In genomic region chr7:99579281-99579955, GRCh38 we compare ENCODE assay signal across 8 cellular contexts. TPM values are rescaled to one million over a fixed set of nuclear protein-coding genes. Genes with fewer than 3 reads are reported as not detected.
DNase-seq lines count a peak whose midpoint lies in the region; ATAC-seq, FAIRE-seq and TF ChIP-seq lines count a peak whose summit lies in the region.

No MANE protein-coding gene starts in this region.

- H3K9me3 Mint-ChIP-seq in T-helper 1 cell treated with Interleukin-12 subunit alpha and Interleukin-12 subunit beta and Interleukin-4 antibody, amounts not matched to agents 30 μg/mL and 1 μg/mL, for 36 hours, result no peaks in the 10 kb centered on the region
- H3K9me3 Mint-ChIP-seq in activated naive CD8-positive, alpha-beta T cell treated with anti-CD3 and anti-CD28 coated beads, Interleukin-2, amount 50 U/mL, for 24 hours, result no peaks in the 10 kb centered on the region

- no peaks in the 10 kb centered on the region for H3K27me3 Mint-ChIP-seq in T-helper 1 cell treated with Interleukin-12 subunit alpha and Interleukin-12 subunit beta and Interleukin-4 antibody, amounts not matched to agents 30 μg/mL and 1 μg/mL, for 36 hours (ENCODE audit: low read depth)
- H3K27me3 Mint-ChIP-seq in activated naive CD8-positive, alpha-beta T cell treated with anti-CD3 and anti-CD28 coated beads, Interleukin-2, amount 50 U/mL, for 24 hours, result no peaks in the 10 kb centered on the region

- no peak for TF ChIP-seq EP300 in stomach (IDR thresholded peaks at IDR 0.05)

- no peaks in the 10 kb centered on the region for H3K36me3 Mint-ChIP-seq in T-helper 1 cell treated with Interleukin-12 subunit alpha and Interleukin-12 subunit beta and Interleukin-4 antibody, amounts not matched to agents 30 μg/mL and 1 μg/mL, for 36 hours (ENCODE audit: low read depth)
- no peaks in the 10 kb centered on the region for H3K36me3 Mint-ChIP-seq in activated naive CD8-positive, alpha-beta T cell treated with anti-CD3 and anti-CD28 coated beads, Interleukin-2, amount 50 U/mL, for 24 hours (ENCODE audit: low read depth)

- ATAC-seq in activated naive CD8-positive, alpha-beta T cell treated with anti-CD3 and anti-CD28 coated beads, Interleukin-2, amount 50 U/mL, for 24 hours, result no peak
- no peak for ATAC-seq in HG03039 (IDR thresholded peaks at IDR 0.05; ENCODE audit: unreplicated experiment)

- H3K4me3 ChIP-seq in keratinocyte (ENCODE audit: control insufficient read depth in 2 of 3, extremely low read depth in 1 of 3, insufficient read depth in 2 of 3, low read depth in 1 of 3, low read length in 3 of 3), result peak overlapping the region in 1 of 3 experiments; percentile 61
- peak overlapping the region; percentile 47 to 60 (median 58) for H3K4me3 ChIP-seq in stomach

- peaks cover 12% of the 10 kb centered on the region for H3K4me1 ChIP-seq in keratinocyte (ENCODE audit: control insufficient read depth, extremely low read depth, insufficient read depth, low read length)
- H3K4me1 ChIP-seq in stomach, result peaks cover 8 to 19% (median 15%) of the 10 kb centered on the region in 4 donors

- H3K9me1 ChIP-seq in keratinocyte (ENCODE audit: control insufficient read depth, extremely low read depth, insufficient read depth, low read length), result no peaks in the 10 kb centered on the region

- peak overlapping the region; percentile 50 for H3K4me3 Mint-ChIP-seq in T-helper 1 cell treated with Interleukin-12 subunit alpha and Interleukin-12 subunit beta and Interleukin-4 antibody, amounts not matched to agents 30 μg/mL and 1 μg/mL, for 36 hours
- H3K4me3 Mint-ChIP-seq in activated naive CD8-positive, alpha-beta T cell treated with anti-CD3 and anti-CD28 coated beads, Interleukin-2, amount 50 U/mL, for 24 hours, result peak overlapping the region; percentile 81

- peak overlapping the region; percentile 83 for H3K4me2 ChIP-seq in keratinocyte (ENCODE audit: control insufficient read depth, extremely low read depth, insufficient read depth, low read depth, low read length)

- no peak overlapping the region for H3K27ac ChIP-seq in keratinocyte (ENCODE audit: control insufficient read depth, insufficient read depth, low read length)
- H3K27ac ChIP-seq in stomach, result peak overlapping the region in 2 of 5 donors; percentile 48 to 74

- H3K79me2 ChIP-seq in keratinocyte (ENCODE audit: control insufficient read depth, insufficient read depth, low read length), result no peaks in the 10 kb centered on the region

- FAIRE-seq in keratinocyte (lab: Jason Lieb, UNC), result no peak

- no peaks in the 10 kb centered on the region for H3K36me3 ChIP-seq in keratinocyte (ENCODE audit: control insufficient read depth in 2 of 2, extremely low read depth in 1 of 2, insufficient read depth in 2 of 2, low read length in 2 of 2)
- H3K36me3 ChIP-seq in stomach, result peaks cover 0 to 8% (median 3%) of the 10 kb centered on the region in 4 donors

- no peak overlapping the region for H3K9ac ChIP-seq in keratinocyte (ENCODE audit: control insufficient read depth, extremely low read depth, insufficient read depth, low read length)

- no peaks in the 10 kb centered on the region for H4K20me1 ChIP-seq in keratinocyte (ENCODE audit: control insufficient read depth, extremely low read depth, insufficient read depth, low read length)

- no peak overlapping the region for H2AFZ ChIP-seq in keratinocyte (ENCODE audit: control insufficient read depth, low read length)

- H3K27ac Mint-ChIP-seq in T-helper 1 cell treated with Interleukin-12 subunit alpha and Interleukin-12 subunit beta and Interleukin-4 antibody, amounts not matched to agents 30 μg/mL and 1 μg/mL, for 36 hours, result no peak overlapping the region
- peak overlapping the region; percentile 52 for H3K27ac Mint-ChIP-seq in activated naive CD8-positive, alpha-beta T cell treated with anti-CD3 and anti-CD28 coated beads, Interleukin-2, amount 50 U/mL, for 24 hours

- H3K9me3 ChIP-seq in keratinocyte (ENCODE audit: control insufficient read depth, low read depth, low read length) (no peaks in the 10 kb centered on the region), stomach (no peaks in the 10 kb centered on the region)

- in situ Hi-C loops in GM13977 (cut with MboI; ENCODE audit: low pct_unique_long_range_greater_than_20kb, low sequenced_read_pairs, unreplicated experiment), result no loop called here

- dilution Hi-C loops in keratinocyte (cut with MboI; ENCODE audit: extremely low pct_ligation_motif_present, low sequenced_read_pairs), result no loop called here

- intact Hi-C loops in stomach (cut with DNase I; ENCODE audit: low total_unique reads), result no loop called here

- TF ChIP-seq POLR2A in stomach (IDR thresholded peaks at IDR 0.05), result no peak

- DNase-seq in T-helper 1 cell (no peak), keratinocyte (ENCODE audit: low read depth, low spot score) (no peak), stomach (no peak), GM13977 (ENCODE audit: low spot score) (no peak)
- DNase-seq in activated naive CD8-positive, alpha-beta T cell treated with anti-CD3 and anti-CD28 coated beads, Interleukin-2, amount 50 U/mL, for 24 hours, result no peak
- no peak for DNase-seq in stimulated activated CD8-positive, alpha-beta memory T cell treated with anti-CD3 and anti-CD28 coated beads, Interleukin-4, amount 100 ng/mL, for 48 hours

- no peaks in the 10 kb centered on the region for H3K27me3 ChIP-seq in keratinocyte (ENCODE audit: control insufficient read depth, extremely low read depth, insufficient read depth, low read length)
- H3K27me3 ChIP-seq in stomach, result peaks cover 0 to 10% (median 0%) of the 10 kb centered on the region in 3 donors

- TF ChIP-seq CTCF in keratinocyte (optimal IDR thresholded peaks at IDR 0.05 in 1 of 3, IDR thresholded peaks at IDR 0.05 in 1 of 3, conservative IDR thresholded peaks at IDR 0.05 in 1 of 3; ENCODE audit: extremely low read depth in 1 of 3, insufficient read depth in 2 of 3, low read length in 3 of 3), result no peak
- no peak for TF ChIP-seq CTCF in stomach (IDR thresholded peaks at IDR 0.05)
- no peak for TF ChIP-seq CTCF in GM13977 (IDR thresholded peaks at IDR 0.05; ENCODE audit: extremely low read depth, insufficient read depth, missing control alignments)

- WGBS in stomach, 5 donors, result 33 to 42% (median 35%) methylated on average over 10 of the region's 10 CpGs

- H3K4me1 Mint-ChIP-seq in T-helper 1 cell treated with Interleukin-12 subunit alpha and Interleukin-12 subunit beta and Interleukin-4 antibody, amounts not matched to agents 30 μg/mL and 1 μg/mL, for 36 hours (ENCODE audit: low read depth), result peaks cover 12% of the 10 kb centered on the region
- peaks cover 19% of the 10 kb centered on the region for H3K4me1 Mint-ChIP-seq in activated naive CD8-positive, alpha-beta T cell treated with anti-CD3 and anti-CD28 coated beads, Interleukin-2, amount 50 U/mL, for 24 hours

RNA-seq across cellular contexts. Expression of gene TMEM225B, which starts 18.6 kb away (rescaled TPM):
- polyA plus RNA-seq in keratinocyte (0.18 to 0.26 TPM (median 0.23 TPM) in 3 replicates), stomach (1 to 10 TPM in 1 of 3 donors, under 1 TPM in 1, not detected in 1; 0.75 to 1.2 TPM)
- polyA plus RNA-seq in keratinocyte (2011; ENCODE audit: low read depth), result 0.26 TPM
- polyA plus RNA-seq in keratinocyte (2011; cell fraction: cytosol; rRNA removed), result 0.05 and 0.13 TPM in 2 replicates
- polyA plus RNA-seq in keratinocyte (2011; cell fraction: nucleus; rRNA removed), result 0.15 and 0.19 TPM in 2 replicates
- polyA plus RNA-seq in keratinocyte (2012; ENCODE audit: low replicate concordance), result 1.7 TPM in 1 of 2 replicates, not detected in the other
- 0.20 TPM in 1 of 3 replicates, not detected in the others for polyA minus RNA-seq in keratinocyte
- not detected for polyA minus RNA-seq in keratinocyte (2011; cell fraction: cytosol; rRNA and poly(A)+ RNA removed)
- polyA minus RNA-seq in keratinocyte (2011; cell fraction: nucleus; rRNA and poly(A)+ RNA removed), result not detected in 2 replicates
- total RNA-seq in stomach, result 1 to 10 TPM in 1 of 5 donors, under 1 TPM in 1, not detected in 3; 0.73 to 4.3 TPM

RNA-seq across cellular contexts. Expression of gene ZNF655, which starts 21.0 kb away (rescaled TPM):
- polyA plus RNA-seq in keratinocyte, result 46.2 to 71.1 TPM (median 59.6 TPM) in 3 replicates
- 6.2 TPM for polyA plus RNA-seq in keratinocyte (2011; ENCODE audit: low read depth)
- polyA plus RNA-seq in keratinocyte (2011; cell fraction: cytosol; rRNA removed), result 31.4 and 45.4 TPM in 2 replicates
- polyA plus RNA-seq in keratinocyte (2011; cell fraction: nucleus; rRNA removed), result 121 and 122 TPM in 2 replicates
- polyA plus RNA-seq in keratinocyte (2012; ENCODE audit: low replicate concordance), result 21.3 and 34.4 TPM in 2 replicates
- 29.8 to 69.0 TPM (median 31.3 TPM) in 3 replicates for polyA minus RNA-seq in keratinocyte
- 21.1 TPM for polyA minus RNA-seq in keratinocyte (2011; cell fraction: cytosol; rRNA and poly(A)+ RNA removed)
- 44.1 and 62.5 TPM in 2 replicates for polyA minus RNA-seq in keratinocyte (2011; cell fraction: nucleus; rRNA and poly(A)+ RNA removed)
- total RNA-seq in stomach, result 100 to 1,000 TPM in 2 of 5 donors, 10 to 100 TPM in 3; 55.8 to 162 (median 94.5) TPM
- 10 to 100 TPM; 33.0 to 41.2 (median 37.5) TPM for polyA plus RNA-seq in stomach

RNA-seq across cellular contexts. Expression of gene FAM200A, which starts 27.5 kb away (rescaled TPM):
- 5.5 to 7.6 TPM (median 5.7 TPM) in 3 replicates for polyA plus RNA-seq in keratinocyte
- 2.0 TPM for polyA plus RNA-seq in keratinocyte (2011; ENCODE audit: low read depth)
- polyA plus RNA-seq in keratinocyte (2011; cell fraction: cytosol; rRNA removed), result 4.8 and 7.8 TPM in 2 replicates
- 4.6 and 6.6 TPM in 2 replicates for polyA plus RNA-seq in keratinocyte (2011; cell fraction: nucleus; rRNA removed)
- polyA plus RNA-seq in keratinocyte (2012; ENCODE audit: low replicate concordance), result 3.4 and 4.1 TPM in 2 replicates
- polyA minus RNA-seq in keratinocyte, result 0.82 to 3.7 TPM (median 1.2 TPM) in 3 replicates
- 3.6 TPM for polyA minus RNA-seq in keratinocyte (2011; cell fraction: cytosol; rRNA and poly(A)+ RNA removed)
- 3.2 and 5.5 TPM in 2 replicates for polyA minus RNA-seq in keratinocyte (2011; cell fraction: nucleus; rRNA and poly(A)+ RNA removed)
- total RNA-seq in stomach, result 10 to 100 TPM in 1 of 5 donors, 1 to 10 TPM in 2, under 1 TPM in 2; 0.45 to 35.9 (median 3.3) TPM
- 1 to 10 TPM; 3.1 to 4.2 (median 3.5) TPM for polyA plus RNA-seq in stomach

RNA-seq across cellular contexts. Expression of gene ZSCAN25, which starts 37.3 kb away (rescaled TPM):
- polyA plus RNA-seq in keratinocyte, result 10.3 to 13.1 TPM (median 11.6 TPM) in 3 replicates
- 3.1 TPM for polyA plus RNA-seq in keratinocyte (2011; ENCODE audit: low read depth)
- 5.3 and 6.2 TPM in 2 replicates for polyA plus RNA-seq in keratinocyte (2011; cell fraction: cytosol; rRNA removed)
- polyA plus RNA-seq in keratinocyte (2011; cell fraction: nucleus; rRNA removed), result 19.5 and 21.2 TPM in 2 replicates
- 3.9 and 8.5 TPM in 2 replicates for polyA plus RNA-seq in keratinocyte (2012; ENCODE audit: low replicate concordance)
- polyA minus RNA-seq in keratinocyte, result 16.4 to 21.7 TPM (median 19.2 TPM) in 3 replicates
- 9.6 TPM for polyA minus RNA-seq in keratinocyte (2011; cell fraction: cytosol; rRNA and poly(A)+ RNA removed)
- polyA minus RNA-seq in keratinocyte (2011; cell fraction: nucleus; rRNA and poly(A)+ RNA removed), result 16.1 and 21.2 TPM in 2 replicates
- total RNA-seq in stomach, result 10 to 100 TPM; 10.7 to 16.2 (median 12.3) TPM
- polyA plus RNA-seq in stomach, result 1 to 10 TPM; 3.5 to 4.1 (median 3.7) TPM
